Comparison of ENCODE assay signal across 22 cellular contexts in genomic region chr5:127602481-127602880, GRCh38. TPM values are rescaled to one million over a fixed set of nuclear protein-coding genes. Genes with fewer than 3 reads are reported as not detected.
DNase-seq lines count a peak whose midpoint lies in the region; ATAC-seq, FAIRE-seq and TF ChIP-seq lines count a peak whose summit lies in the region.
"Had no signal": no experiment of that assay in that cellular context is flagged by ENCODE, and none has a peak within 500 bp of the region (broad histone marks: within the 10 kb centered on the region; RNA-seq: fewer than 3 reads in every experiment).

No MANE protein-coding gene starts in this region.

- intact Hi-C loops in K562 (cut with micrococcal nuclease) = no loop called here
- intact Hi-C loops in vagina (cut with DNase I) = no loop called here

- CTCF ChIA-PET in K562 (lab: Yijun Ruan, JAX; ENCODE audit: low intra/inter-chr PET ratio) = no interaction called here

- H3K27me3 Mint-ChIP-seq in neural crest cell (ENCODE audit: low read depth) = no peaks in the 10 kb centered on the region

- no peaks in the 10 kb centered on the region for H3K9me3 Mint-ChIP-seq in neural crest cell
- H3K9me3 Mint-ChIP-seq: CD8-positive, alpha-beta T cell had no signal

- H3K4me3 ChIP-seq in H7 (ENCODE audit: insufficient read depth, low read depth, low read length) (no peak overlapping the region), K562 (no peak overlapping the region), vagina (no peak overlapping the region)
- H3K4me3 ChIP-seq: MG63 had no signal

- H4K20me1 ChIP-seq in K562 (replicated peaks; ENCODE audit: control insufficient read depth, insufficient read depth, low read length) = no peaks in the 10 kb centered on the region

- H3K4me2 ChIP-seq in K562 (ENCODE audit: insufficient read depth, low read length) = no peak overlapping the region

- no peak overlapping the region for H2AFZ ChIP-seq in K562 (ENCODE audit: low read depth, low read length)

- no peak overlapping the region for H3K9ac ChIP-seq in K562 (ENCODE audit: insufficient read depth in 1 of 2, low read depth in 2 of 2, low read length in 2 of 2)

- no peak for TF ChIP-seq EP300 in K562 (IDR thresholded peaks at IDR 0.05; ENCODE audit: low read length)

- BruUV-seq in K562 (replicated peaks; lab: Mats Ljungman, UMichigan) = no TSS peak

- H3K27ac ChIP-seq in K562 (ENCODE audit: extremely low read depth, low read depth, low read length) = no peak overlapping the region
- no peak overlapping the region for H3K27ac ChIP-seq in vagina

- DNase-seq in H7 = peak; percentile 8
- DNase-seq in K562 (ENCODE audit: extremely low read depth in 1 of 4, low spot score in 3 of 4) = no peak
- DNase-seq in neural crest cell (ENCODE audit: low read depth, low spot score) = no peak
- DNase-seq in vagina (ENCODE audit: extremely low spot score in 2 of 2) = no peak
- DNase-seq in HUDEP-2 (lab: John Stamatoyannopoulos, UW; ENCODE audit: unreplicated experiment in 76 of 76) = no peak
- DNase-seq: CD8-positive, alpha-beta T cell; GF-D8; HCEC 1CT; MG63; NCI-H1092 treated with DMSO at 0.1 percent for 48 hours; NCI-H187; NCI-H2171 treated with DMSO at 0.1 percent for 48 hours; NCI-H510A; SHP77 treated with DMSO at 0.1 percent for 48 hours; T-helper 17 cell had no signal

- H3K27ac Mint-ChIP-seq in neural crest cell (ENCODE audit: unreplicated experiment) = peak overlapping the region; percentile 10
- H3K27ac Mint-ChIP-seq: CD8-positive, alpha-beta T cell; T-helper 17 cell had no signal

- no peaks in the 10 kb centered on the region for H3K36me3 Mint-ChIP-seq in neural crest cell (ENCODE audit: low read depth)
- H3K36me3 Mint-ChIP-seq: CD8-positive, alpha-beta T cell had no signal

- H3K9me3 ChIP-seq in K562 (replicated peaks; ENCODE audit: control insufficient read depth, insufficient read depth, low read depth, low read length) (no peaks in the 10 kb centered on the region), vagina (no peaks in the 10 kb centered on the region)
- H3K9me3 ChIP-seq: MG63 had no signal

- H3K27me3 ChIP-seq in H7 (ENCODE audit: control insufficient read depth, insufficient read depth, low read length) (no peaks in the 10 kb centered on the region), K562 (ENCODE audit: control insufficient read depth in 2 of 2, insufficient read depth in 2 of 2, low read length in 2 of 2) (peaks cover 0 to 6% of the 10 kb centered on the region in 2 experiments; a peak in 1 of 5 replicates), vagina (no peaks in the 10 kb centered on the region)
- H3K27me3 ChIP-seq: MG63 had no signal

- TF ChIP-seq RAD21 in K562 (CRISPR knock-in tag; conservative IDR thresholded peaks at IDR 0.05 in 1 of 2, IDR thresholded peaks at IDR 0.05 in 1 of 2) = no peak

- ATAC-seq in GM18868 (IDR thresholded peaks at IDR 0.05; ENCODE audit: unreplicated experiment) (peak; percentile 32), K562 (0 out of 3 replicates have a peak, but pooled peaks have one; percentile 42), GM18873 (IDR thresholded peaks at IDR 0.05; ENCODE audit: low FRiP score, unreplicated experiment) (no peak), HG03175 (IDR thresholded peaks at IDR 0.05; ENCODE audit: unreplicated experiment) (no peak)
- ATAC-seq: CD8-positive, alpha-beta T cell; T-helper 17 cell had no signal

- no peaks in the 10 kb centered on the region for H3K79me2 ChIP-seq in K562 (ENCODE audit: control insufficient read depth, insufficient read depth, low read length)

- in situ Hi-C loops in K562 (cut with MboI) = no loop called here

- peaks cover 30% of the 10 kb centered on the region for H3K4me1 Mint-ChIP-seq in neural crest cell

- POLR2A ChIA-PET in K562 (lab: Yijun Ruan, JAX) = no interaction called here

- TF ChIP-seq CTCF in K562 (IDR thresholded peaks at IDR 0.05 in 2 of 3, conservative IDR thresholded peaks at IDR 0.05 in 1 of 3; ENCODE audit: insufficient read depth in 2 of 3, low read depth in 1 of 3, low read length in 3 of 3) (no peak), neural crest cell (conservative IDR thresholded peaks at IDR 0.05) (no peak), vagina (IDR thresholded peaks at IDR 0.05) (no peak)

- no peaks in the 10 kb centered on the region for H3K9me1 ChIP-seq in K562 (ENCODE audit: control insufficient read depth, insufficient read depth, low read length)

- FAIRE-seq in K562 (lab: Jason Lieb, UNC) = no peak
- FAIRE-seq: D721Med, RCC 7860 had no signal

- H3K4me1 ChIP-seq in K562 (replicated peaks in 1 of 2; ENCODE audit: control insufficient read depth in 2 of 2, insufficient read depth in 2 of 2, low read length in 2 of 2) (no peaks in the 10 kb centered on the region), vagina (no peaks in the 10 kb centered on the region)

- TF ChIP-seq POLR2A in K562 (conservative IDR thresholded peaks at IDR 0.05) (no peak), vagina (IDR thresholded peaks at IDR 0.05) (no peak)

- H3K36me3 ChIP-seq in H7 (replicated peaks; ENCODE audit: control insufficient read depth, insufficient read depth, low read length) (no peaks in the 10 kb centered on the region), K562 (ENCODE audit: control insufficient read depth, insufficient read depth, low read length) (no peaks in the 10 kb centered on the region), vagina (no peaks in the 10 kb centered on the region)
- H3K36me3 ChIP-seq: MG63 had no signal

- 0% methylated on average over 3 of the region's 3 CpGs for WGBS in K562 (ENCODE audit: insufficient coverage, low coverage, missing lambda C conversion rate)

- H3K4me3 Mint-ChIP-seq in neural crest cell = no peak overlapping the region
- H3K4me3 Mint-ChIP-seq: CD8-positive, alpha-beta T cell; T-helper 17 cell had no signal

TF ChIP-seq in K562, 482 proteins besides CTCF, POLR2A, EP300 and RAD21 (continues in another document):
- TF ChIP-seq ZNF23 (CRISPR knock-in tag; IDR thresholded peaks at IDR 0.05) = no peak
- no peak for TF ChIP-seq HDAC8 (tag; IDR thresholded peaks at IDR 0.05)
- TF ChIP-seq MLLT1 (IDR thresholded peaks at IDR 0.05) = no peak
- TF ChIP-seq, protein P1, sequence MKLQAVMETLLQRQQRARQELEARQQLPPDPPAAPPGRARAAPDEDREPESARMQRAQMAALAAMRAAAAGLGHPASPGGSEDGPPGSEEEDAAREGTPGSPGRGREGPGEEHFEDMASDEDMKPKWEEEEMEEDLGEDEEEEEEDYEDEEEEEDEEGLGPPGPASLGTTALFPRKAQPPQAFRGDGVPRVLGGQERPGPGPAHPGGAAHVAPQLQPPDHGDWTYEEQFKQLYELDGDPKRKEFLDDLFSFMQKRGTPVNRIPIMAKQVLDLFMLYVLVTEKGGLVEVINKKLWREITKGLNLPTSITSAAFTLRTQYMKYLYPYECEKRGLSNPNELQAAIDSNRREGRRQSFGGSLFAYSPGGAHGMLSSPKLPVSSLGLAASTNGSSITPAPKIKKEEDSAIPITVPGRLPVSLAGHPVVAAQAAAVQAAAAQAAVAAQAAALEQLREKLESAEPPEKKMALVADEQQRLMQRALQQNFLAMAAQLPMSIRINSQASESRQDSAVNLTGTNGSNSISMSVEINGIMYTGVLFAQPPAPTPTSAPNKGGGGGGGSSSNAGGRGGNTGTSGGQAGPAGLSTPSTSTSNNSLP (IDR thresholded peaks at IDR 0.05; ENCODE audit: borderline replicate concordance, low read depth, low read length) = no peak
- TF ChIP-seq POLR2B (IDR thresholded peaks at IDR 0.05; ENCODE audit: low read depth, partially characterized antibody) = no peak
- no peak for TF ChIP-seq IRF9 (tag; IDR thresholded peaks at IDR 0.05)
- no peak for TF ChIP-seq SREBF1 (IDR thresholded peaks at IDR 0.05; ENCODE audit: borderline replicate concordance, low read depth, low read length)

RNA-seq across cellular contexts. Expression of gene CTXN3, which starts 46.4 kb away (rescaled TPM):
- total RNA-seq in H7 (2014; rRNA removed; shearing (Covaris generic)) = not detected in 2 replicates
- total RNA-seq in K562 (2011; cell fraction: chromatin; rRNA removed; ENCODE audit: low replicate concordance) = not detected in 2 replicates
- total RNA-seq in K562 (2011; cell fraction: nucleolus; rRNA removed) = not detected in 2 replicates
- not detected in 2 replicates for total RNA-seq in K562 (2011; cell fraction: nucleoplasm; rRNA removed)
- total RNA-seq in K562 (2014; rRNA removed) = not detected in 2 replicates
- total RNA-seq in K562 (2014; rRNA removed; fragmentation: Illumina TruSeq; extraction: Trizol) = not detected in 2 replicates
- not detected in 2 replicates for total RNA-seq in K562 (2015; rRNA removed; fragmentation: Illumina TruSeq; extraction: Trizol)
- total RNA-seq in K562 (2021) = not detected in 2 replicates
- polyA plus RNA-seq in K562 (2011; rRNA removed) = not detected in 2 replicates
- not detected in 2 replicates for polyA plus RNA-seq in K562 (2011; cell fraction: cytosol; rRNA removed)
- not detected in 2 replicates for polyA plus RNA-seq in K562 (2011; cell fraction: nucleus; rRNA removed)
- polyA plus RNA-seq in K562 (2012) = not detected in 2 replicates
- not detected in 2 replicates for polyA plus RNA-seq in K562 (2014; fragmentation: Illumina TruSeq; extraction: Trizol)
- polyA plus RNA-seq in K562 (2014; fragmentation: Nextera tagmentation; extraction: Ambion mirVana) = not detected
- polyA plus RNA-seq in K562 (2014; rRNA removed) = not detected in 2 replicates
- polyA minus RNA-seq in K562 (2011; rRNA and poly(A)+ RNA removed) = not detected in 2 replicates
- polyA minus RNA-seq in K562 (2011; cell fraction: cytosol; rRNA and poly(A)+ RNA removed) = not detected in 2 replicates
- polyA minus RNA-seq in K562 (2011; cell fraction: nucleus; rRNA and poly(A)+ RNA removed) = not detected in 2 replicates
- not detected in 2 replicates for total RNA-seq in neural crest cell
- not detected for total RNA-seq in vagina
- total RNA-seq: CD8-positive, alpha-beta T cell; T-helper 17 cell had no signal
- polyA plus RNA-seq: AG04450, BJ had no signal

Comparison
In these comparisons a context has a peak if more than half of its experiments do, and no peak if none do; other contexts are left out.
1. ATAC-seq: peak in GM18868 (single experiment) and K562 (single experiment); none in GM18873 (single experiment) and HG03175 (single experiment).